ENCODE assay signal across 8 cellular contexts in genomic region chr2:37083873-37084792, GRCh38. TPM values are rescaled to one million over a fixed set of nuclear protein-coding genes. Genes with fewer than 3 reads are reported as not detected.
A peak's percentile ranks its signal among the peaks of the same experiment; 100 is the strongest.
DNase-seq lines count a peak whose midpoint lies in the region; ATAC-seq and TF ChIP-seq lines count a peak whose summit lies in the region.

Gene GPATCH11, plus strand, starts transcription at chr2:37084518. Its CDS starts 3,864 bp downstream, at chr2:37088382.
Gene HEATR5B, minus strand, starts transcription at chr2:37084372. Its CDS starts 958 bp downstream, at chr2:37083414.

- H3K27ac Mint-ChIP-seq in nephron progenitor cell: peak within 1 kb of the TSS; percentile 44
- H3K27ac Mint-ChIP-seq in stimulated activated naive CD8-positive, alpha-beta T cell treated with anti-CD3 and anti-CD28 coated beads, Interleukin-15, amount 100 ng/mL, for 72 hours: no peak within 1 kb of the TSS

- no peaks in the 10 kb centered on the region for H3K27me3 Mint-ChIP-seq in nephron progenitor cell (ENCODE audit: low read depth, poor library complexity)
- H3K27me3 Mint-ChIP-seq in stimulated activated naive CD8-positive, alpha-beta T cell treated with anti-CD3 and anti-CD28 coated beads, Interleukin-15, amount 100 ng/mL, for 72 hours: no peaks in the 10 kb centered on the region

- H3K4me3 Mint-ChIP-seq in nephron progenitor cell: no peak within 1 kb of the TSS
- H3K4me3 Mint-ChIP-seq in stimulated activated naive CD8-positive, alpha-beta T cell treated with anti-CD3 and anti-CD28 coated beads, Interleukin-15, amount 100 ng/mL, for 72 hours: no peak within 1 kb of the TSS

- H3K9me3 Mint-ChIP-seq in nephron progenitor cell: no peaks in the 10 kb centered on the region
- no peaks in the 10 kb centered on the region for H3K9me3 Mint-ChIP-seq in stimulated activated naive CD8-positive, alpha-beta T cell treated with anti-CD3 and anti-CD28 coated beads, Interleukin-15, amount 100 ng/mL, for 72 hours

- ATAC-seq in stimulated activated naive CD8-positive, alpha-beta T cell treated with anti-CD3 and anti-CD28 coated beads, Interleukin-15, amount 100 ng/mL, for 72 hours: peak; percentile 90

- TF ChIP-seq CTCF in nephron progenitor cell (IDR thresholded peaks at IDR 0.05): no peak

- DNase-seq in EH (ENCODE audit: low read depth) (peak; percentile 97), GOT3 (lab: John Stamatoyannopoulos, UW) (peak; percentile 70), LHCN-M2 (ENCODE audit: low read depth) (peak; percentile 92), RPMI7951 (ENCODE audit: low read depth) (peak; percentile 93), fibroblast of the conjunctiva (ENCODE audit: low read depth) (peak; percentile 95), nephron progenitor cell (peak; percentile 93)
- peak; percentile 78 to 89 for DNase-seq in activated T-helper 1 cell treated with anti-CD3 and anti-CD28 coated beads, Interleukin-2, amount 50 U/mL, for 16 hours (ENCODE audit: low read depth in 1 of 2, low spot score in 1 of 2)
- peak; percentile 89 to 93 for DNase-seq in stimulated activated naive CD8-positive, alpha-beta T cell treated with anti-CD3 and anti-CD28 coated beads, Interleukin-15, amount 100 ng/mL, for 72 hours

- peaks cover 19% of the 10 kb centered on the region for H3K36me3 Mint-ChIP-seq in nephron progenitor cell (ENCODE audit: low read depth)

- H3K4me1 Mint-ChIP-seq in nephron progenitor cell: no peaks in the 10 kb centered on the region
- H3K4me1 Mint-ChIP-seq in stimulated activated naive CD8-positive, alpha-beta T cell treated with anti-CD3 and anti-CD28 coated beads, Interleukin-15, amount 100 ng/mL, for 72 hours: peaks cover 7% of the 10 kb centered on the region

RNA-seq across cellular contexts. Expression of gene GPATCH11, which starts in this region (rescaled TPM):
- total RNA-seq in LHCN-M2 (2014; rRNA removed): 10.7 and 11.9 TPM in 2 replicates
- 3.8 TPM for polyA plus RNA-seq in LHCN-M2 (2012)
- total RNA-seq in RPMI7951 (2014; rRNA removed; shearing (Covaris generic)): 14.1 and 16.5 TPM in 2 replicates

RNA-seq across cellular contexts. Expression of gene HEATR5B, which starts in this region (rescaled TPM):
- total RNA-seq in LHCN-M2 (2014; rRNA removed): 13.6 and 14.0 TPM in 2 replicates
- polyA plus RNA-seq in LHCN-M2 (2012): 4.1 TPM
- total RNA-seq in RPMI7951 (2014; rRNA removed; shearing (Covaris generic)): 13.3 and 13.6 TPM in 2 replicates

Comparison
In these comparisons a context has a peak if more than half of its experiments do, and no peak if none do; other contexts are left out.
1. Peak in every context shown above with its lines: DNase-seq and ATAC-seq.